In genomic region chr15:43184407-43185160, GRCh38 we compare ENCODE assay signal across 9 cellular contexts. TPM values are rescaled to one million over a fixed set of nuclear protein-coding genes. Genes with fewer than 3 reads are reported as not detected.
DNase-seq lines count a peak whose midpoint lies in the region; FAIRE-seq and TF ChIP-seq lines count a peak whose summit lies in the region.
"Had no signal": no experiment of that assay in that cellular context is flagged by ENCODE, and none has a peak within 500 bp of the region (broad histone marks: within the 10 kb centered on the region; RNA-seq: fewer than 3 reads in every experiment).

No MANE protein-coding gene starts in this region.

- H4K8ac ChIP-seq in H1 (ENCODE audit: extremely low read depth, insufficient read depth, low read length): no peak overlapping the region

- peaks cover 8 to 32% of the 10 kb centered on the region in 2 donors for H3K36me3 Mint-ChIP-seq in CD4-positive, alpha-beta memory T cell
- H3K36me3 Mint-ChIP-seq in neural progenitor cell: no peaks in the 10 kb centered on the region

- peaks cover 5% of the 10 kb centered on the region for H3K36me3 ChIP-seq in CD4-positive, alpha-beta memory T cell (ENCODE audit: insufficient read depth, low read length)
- H3K36me3 ChIP-seq in H1 (ENCODE audit: control insufficient read depth in 2 of 4, insufficient read depth in 4 of 4, low read length in 3 of 4) (no peaks in the 10 kb centered on the region), neural progenitor cell (no peaks in the 10 kb centered on the region)

- no peaks in the 10 kb centered on the region for H3K79me1 ChIP-seq in H1 (ENCODE audit: low read depth, low read length)

- intact Hi-C loops in CD4-positive, alpha-beta memory T cell (cut with micrococcal nuclease): loop anchor here (1.0 to 10.0 kb wide), 5 partner anchors 52 to 480 kb away; partner anchors contain the start of genes CDAN1, LCMT2, TMEM62 and UBR1

- H2BK15ac ChIP-seq in H1 (ENCODE audit: low read length): no peak overlapping the region

- peak overlapping the region; percentile 94 to 99 (median 96) for H3K4me3 Mint-ChIP-seq in CD4-positive, alpha-beta memory T cell
- H3K4me3 Mint-ChIP-seq in neural progenitor cell: peak overlapping the region; percentile 96

- H3K4me1 Mint-ChIP-seq in CD4-positive, alpha-beta memory T cell: peaks cover 20 to 52% (median 31%) of the 10 kb centered on the region in 4 donors
- H3K4me1 Mint-ChIP-seq in neural progenitor cell: peaks cover 9% of the 10 kb centered on the region

- H3K4me3 ChIP-seq in CD4-positive, alpha-beta memory T cell (ENCODE audit: low read length in 2 of 2): peak overlapping the region in 1 of 2 donors; percentile 92
- H3K4me3 ChIP-seq in H1 (ENCODE audit: extremely low read depth in 1 of 4, insufficient read depth in 2 of 4, low read depth in 3 of 4, low read length in 4 of 4) (peak overlapping the region; percentile 64 to 93 (median 89); a peak in 5 of 8 replicates), neural progenitor cell (peak overlapping the region; percentile 81)

- H3K14ac ChIP-seq in H1 (ENCODE audit: insufficient read length): no peak overlapping the region

- TF ChIP-seq EP300 in H1 (IDR thresholded peaks at IDR 0.05; ENCODE audit: borderline replicate concordance in 1 of 2, low read depth in 2 of 2, low read length in 2 of 2): no peak

- H3K9ac ChIP-seq in H1 (replicated peaks in 1 of 4; ENCODE audit: extremely low read depth in 1 of 4, low read depth in 3 of 4, low read length in 3 of 4) (no peak overlapping the region), neural progenitor cell (no peak overlapping the region)

- TF ChIP-seq CTCF in H1 (IDR thresholded peaks at IDR 0.05; ENCODE audit: control extremely low read depth in 1 of 3, insufficient read depth in 1 of 3, low read depth in 1 of 3, low read length in 3 of 3) (no peak), neural progenitor cell (IDR thresholded peaks at IDR 0.05) (no peak)

- TF ChIP-seq POLR2A in H1 (IDR thresholded peaks at IDR 0.05; ENCODE audit: control extremely low read depth in 1 of 2, low read depth in 2 of 2, low read length in 2 of 2): no peak

- peaks cover 33% of the 10 kb centered on the region for H3K4me1 ChIP-seq in CD4-positive, alpha-beta memory T cell (ENCODE audit: insufficient read depth, low read length)
- H3K4me1 ChIP-seq in H1 (replicated peaks in 1 of 4; ENCODE audit: control insufficient read depth in 3 of 4, insufficient read depth in 4 of 4, low read length in 3 of 4) (peaks cover 4 to 8% (median 5%) of the 10 kb centered on the region in 4 experiments; a peak in 5 of 7 replicates), neural progenitor cell (peaks cover 4% of the 10 kb centered on the region)

- H3K9me3 ChIP-seq in CD4-positive, alpha-beta memory T cell (ENCODE audit: control insufficient read depth in 1 of 2, low read length in 2 of 2): no peaks in the 10 kb centered on the region
- H3K9me3 ChIP-seq in H1 (ENCODE audit: insufficient read depth in 2 of 2, low read depth in 1 of 2, low read length in 1 of 2) (no peaks in the 10 kb centered on the region), neural progenitor cell (ENCODE audit: low read depth) (no peaks in the 10 kb centered on the region)

- H3K27ac Mint-ChIP-seq in CD4-positive, alpha-beta memory T cell: peak overlapping the region; percentile 92 to 98 (median 96)
- no peak overlapping the region for H3K27ac Mint-ChIP-seq in neural progenitor cell

- POLR2A ChIA-PET in CD4-positive, alpha-beta memory T cell (lab: Charles Lee; ENCODE audit: partially characterized antibody): interaction anchor here (1.0 to 1.8 kb wide), 6 partner anchors 10 to 78 kb away, joined by 3 to 7 read pairs (median 4); partner anchors contain the start of genes TMEM62 and UBR1
- POLR2A ChIA-PET in H1 (lab: Charles Lee; ENCODE audit: partially characterized antibody): interaction anchor here (1.1 to 1.2 kb wide), 2 partner anchors 8 to 9 kb away, joined by 3 to 4 read pairs; no protein-coding TSS in a partner anchor

- no peak overlapping the region for H4K91ac ChIP-seq in H1 (replicated peaks; ENCODE audit: insufficient read length, low read length)

- peaks cover 7% of the 10 kb centered on the region for H3K23me2 ChIP-seq in H1 (ENCODE audit: low read depth, low read length)

- H3K4ac ChIP-seq in H1 (replicated peaks; ENCODE audit: insufficient read length, low read depth, low read length): no peak overlapping the region

- peak overlapping the region; percentile 73 for H3K27ac ChIP-seq in CD4-positive, alpha-beta memory T cell (ENCODE audit: low read depth, low read length)
- H3K27ac ChIP-seq in H1 (ENCODE audit: low read depth, low read length) (no peak overlapping the region), neural progenitor cell (no peak overlapping the region)

- peaks cover 20% of the 10 kb centered on the region for H3F3A ChIP-seq in neural progenitor cell (ENCODE audit: low read depth)

- peak overlapping the region; percentile 96 to 99 for H3K4me2 ChIP-seq in H1 (ENCODE audit: insufficient read depth in 1 of 2, low read depth in 2 of 2, low read length in 2 of 2)
- H3K4me2 ChIP-seq in neural progenitor cell: peak overlapping the region; percentile 71

- no peak overlapping the region for H2AFZ ChIP-seq in H1 (ENCODE audit: low read length)
- H2AFZ ChIP-seq in neural progenitor cell (replicated peaks): peak overlapping the region; percentile 78

- FAIRE-seq in H1 (lab: Jason Lieb, UNC): no peak

- CTCF ChIA-PET in CD4-positive, alpha-beta memory T cell (lab: Charles Lee; ENCODE audit: partially characterized antibody): interaction anchor here (1.5 to 2.0 kb wide), 2 partner anchors 20 to 78 kb away, joined by 5 to 7 read pairs; partner anchors contain the start of gene UBR1
- CTCF ChIA-PET in H1 (lab: Charles Lee; ENCODE audit: partially characterized antibody): interaction anchor here (0.5 to 4.1 kb wide), 8 partner anchors 10 to 197 kb away, joined by 3 to 16 read pairs (median 4); no protein-coding TSS in a partner anchor

- 52% methylated on average over 10 of the region's 10 CpGs; no CpG with 5 or more reads in 1 of the 2 experiments for WGBS in H1 (ENCODE audit: extremely low coverage in 1 of 2, insufficient coverage in 1 of 2, insufficient read length in 1 of 2, insufficient replicate concordance in 2 of 2, low coverage in 1 of 2, low lambda C conversion rate in 2 of 2, missing lambda C conversion rate in 1 of 2), 2 experiments

- no peak overlapping the region for H3K23ac ChIP-seq in H1 (ENCODE audit: insufficient read length)

- no peak overlapping the region for H2AK5ac ChIP-seq in H1 (ENCODE audit: low read depth, low read length)

- TF ChIP-seq RAD21 in H1 (IDR thresholded peaks at IDR 0.05 in 1 of 2, conservative IDR thresholded peaks at IDR 0.05 in 1 of 2; ENCODE audit: low read depth in 2 of 2, low read length in 2 of 2): no peak

- no peak overlapping the region for H2BK12ac ChIP-seq in H1 (ENCODE audit: low read depth, low read length)

- H3K27me3 ChIP-seq in CD4-positive, alpha-beta memory T cell (ENCODE audit: insufficient read depth, low read length): no peaks in the 10 kb centered on the region
- H3K27me3 ChIP-seq in H1 (replicated peaks in 1 of 4; ENCODE audit: control insufficient read depth in 3 of 4, extremely low read depth in 1 of 4, insufficient read depth in 3 of 4, low read length in 3 of 4) (no peaks in the 10 kb centered on the region), neural progenitor cell (no peaks in the 10 kb centered on the region)

- peak in 1 of 5 donors; percentile 46 for DNase-seq in CD4-positive, alpha-beta memory T cell
- DNase-seq in NCI-H69 (lab: John Stamatoyannopoulos, UW): peak; percentile 34
- DNase-seq in H1 (ENCODE audit: low read depth in 1 of 2, low spot score in 2 of 2): no peak
- no peak for DNase-seq in neural progenitor cell (ENCODE audit: low spot score)
- no peak for DNase-seq in T1000 (lab: John Stamatoyannopoulos, UW)
- no peak for DNase-seq in MV-4-11 (lab: John Stamatoyannopoulos, UW)
- DNase-seq in kidney glomerular epithelial cell (lab: John Stamatoyannopoulos, UW): no peak
- DNase-seq in NCI-H146 (lab: John Stamatoyannopoulos, UW): no peak

- H3K79me2 ChIP-seq in H1 (ENCODE audit: control insufficient read depth in 1 of 2, insufficient read depth in 2 of 2, low read length in 2 of 2): no peaks in the 10 kb centered on the region
- H3K79me2 ChIP-seq in neural progenitor cell (ENCODE audit: low read depth): peaks cover 16% of the 10 kb centered on the region

- H2BK20ac ChIP-seq in H1 (ENCODE audit: low read length): no peak overlapping the region

- H3K9me3 Mint-ChIP-seq in CD4-positive, alpha-beta memory T cell: no peaks in the 10 kb centered on the region
- no peaks in the 10 kb centered on the region for H3K9me3 Mint-ChIP-seq in neural progenitor cell

- H3K56ac ChIP-seq in H1 (replicated peaks; ENCODE audit: insufficient read length, low read depth, low read length): no peak overlapping the region

- no peak overlapping the region for H4K5ac ChIP-seq in H1 (ENCODE audit: insufficient read length, low read depth, low read length)

- H3K18ac ChIP-seq in H1 (ENCODE audit: extremely low read depth, low read length): no peak overlapping the region

- H3K27me3 Mint-ChIP-seq in CD4-positive, alpha-beta memory T cell: no peaks in the 10 kb centered on the region
- no peaks in the 10 kb centered on the region for H3K27me3 Mint-ChIP-seq in neural progenitor cell (ENCODE audit: insufficient read depth, low read depth)

- H4K20me1 ChIP-seq in H1 (replicated peaks in 1 of 2; ENCODE audit: control insufficient read depth in 1 of 2, insufficient read depth in 2 of 2, low read length in 2 of 2) (peaks cover 0 to 2% of the 10 kb centered on the region in 2 experiments), neural progenitor cell (ENCODE audit: low read depth) (peaks cover 3% of the 10 kb centered on the region)

- H2BK120ac ChIP-seq in H1 (replicated peaks; ENCODE audit: low read depth, low read length): no peak overlapping the region

- no peak overlapping the region for H2BK5ac ChIP-seq in H1 (ENCODE audit: low read depth, low read length)

RNA-seq across cellular contexts. Expression of gene CCNDBP1, which starts 0.6 kb away (rescaled TPM):
- 100 to 1,000 TPM; 127 to 128 TPM for total RNA-seq in CD4-positive, alpha-beta memory T cell
- polyA plus RNA-seq in CD4-positive, alpha-beta memory T cell: 100 to 1,000 TPM; 185 to 262 TPM
- 23.4 TPM in 2 replicates for total RNA-seq in H1 (2021; fragmentation: NEBNext Ultra II Directional; extraction: Animal tissue kit (Norgen Biotek cat#: 25700))
- polyA plus RNA-seq in H1 (2011; rRNA removed): 29.0 and 41.7 TPM in 2 replicates
- polyA plus RNA-seq in H1 (2011; cell fraction: cytosol; rRNA removed): 32.9 TPM
- 25.2 TPM for polyA plus RNA-seq in H1 (2011; cell fraction: nucleus; rRNA removed)
- 21.2 to 27.9 TPM (median 24.2 TPM) in 4 replicates for polyA plus RNA-seq in H1 (2012, experiment 1 of 2)
- polyA plus RNA-seq in H1 (2012, experiment 2 of 2): 13.1 TPM
- polyA plus RNA-seq in H1 (2013, experiment 1 of 2): 16.5 TPM
- polyA plus RNA-seq in H1 (2013, experiment 2 of 2): 16.7 TPM
- 17.5 and 24.0 TPM in 2 replicates for polyA minus RNA-seq in H1 (2011; rRNA and poly(A)+ RNA removed)
- polyA minus RNA-seq in H1 (2011; cell fraction: cytosol; rRNA and poly(A)+ RNA removed): 14.9 TPM
- 13.2 TPM for polyA minus RNA-seq in H1 (2011; cell fraction: nucleus; rRNA and poly(A)+ RNA removed)
- 43.1 and 44.3 TPM in 2 replicates for total RNA-seq in neural progenitor cell (ENCODE audit: low replicate concordance)

RNA-seq across cellular contexts. Expression of gene EPB42, which starts 36.2 kb away (rescaled TPM):
- not detected for total RNA-seq in CD4-positive, alpha-beta memory T cell
- not detected for polyA plus RNA-seq in CD4-positive, alpha-beta memory T cell
- total RNA-seq in H1 (2021; fragmentation: NEBNext Ultra II Directional; extraction: Animal tissue kit (Norgen Biotek cat#: 25700)): not detected in 2 replicates
- not detected in 2 replicates for polyA plus RNA-seq in H1 (2011; rRNA removed)
- not detected for polyA plus RNA-seq in H1 (2011; cell fraction: cytosol; rRNA removed)
- not detected for polyA plus RNA-seq in H1 (2011; cell fraction: nucleus; rRNA removed)
- not detected in 4 replicates for polyA plus RNA-seq in H1 (2012, experiment 1 of 2)
- not detected for polyA plus RNA-seq in H1 (2012, experiment 2 of 2)
- not detected for polyA plus RNA-seq in H1 (2013, experiment 1 of 2)
- not detected for polyA plus RNA-seq in H1 (2013, experiment 2 of 2)
- polyA minus RNA-seq in H1 (2011; rRNA and poly(A)+ RNA removed): not detected in 2 replicates
- polyA minus RNA-seq in H1 (2011; cell fraction: cytosol; rRNA and poly(A)+ RNA removed): not detected
- polyA minus RNA-seq in H1 (2011; cell fraction: nucleus; rRNA and poly(A)+ RNA removed): not detected
- total RNA-seq in neural progenitor cell (ENCODE audit: low replicate concordance): not detected in 2 replicates
- total RNA-seq: SK-MEL-5 had no signal

RNA-seq across cellular contexts. Expression of gene TMEM62, which starts 51.2 kb away (rescaled TPM):
- total RNA-seq in CD4-positive, alpha-beta memory T cell: 10 to 100 TPM; 14.3 to 17.4 TPM
- polyA plus RNA-seq in CD4-positive, alpha-beta memory T cell: 10 to 100 TPM in 1 of 2 donors, 1 to 10 TPM in 1; 3.2 to 10.0 TPM
- total RNA-seq in H1 (2021; fragmentation: NEBNext Ultra II Directional; extraction: Animal tissue kit (Norgen Biotek cat#: 25700)): 3.5 and 4.0 TPM in 2 replicates
- polyA plus RNA-seq in H1 (2011; rRNA removed): 2.0 TPM in 2 replicates
- polyA plus RNA-seq in H1 (2011; cell fraction: cytosol; rRNA removed): 2.2 TPM
- polyA plus RNA-seq in H1 (2011; cell fraction: nucleus; rRNA removed): 2.9 TPM
- polyA plus RNA-seq in H1 (2012, experiment 1 of 2): 1.7 to 2.8 TPM (median 2.3 TPM) in 4 replicates
- 2.0 TPM for polyA plus RNA-seq in H1 (2012, experiment 2 of 2)
- polyA plus RNA-seq in H1 (2013, experiment 1 of 2): 4.7 TPM
- 4.9 TPM for polyA plus RNA-seq in H1 (2013, experiment 2 of 2)
- 1.8 and 2.5 TPM in 2 replicates for polyA minus RNA-seq in H1 (2011; rRNA and poly(A)+ RNA removed)
- 3.6 TPM for polyA minus RNA-seq in H1 (2011; cell fraction: cytosol; rRNA and poly(A)+ RNA removed)
- polyA minus RNA-seq in H1 (2011; cell fraction: nucleus; rRNA and poly(A)+ RNA removed): 5.5 TPM
- total RNA-seq in neural progenitor cell (ENCODE audit: low replicate concordance): 6.9 and 11.9 TPM in 2 replicates
